In genomic region chr20:58622671-58623578, GRCh38 we compare ENCODE assay signal across 17 cellular contexts. TPM values are rescaled to one million over a fixed set of nuclear protein-coding genes. Genes with fewer than 3 reads are reported as not detected.
DNase-seq lines count a peak whose midpoint lies in the region; ATAC-seq and TF ChIP-seq lines count a peak whose summit lies in the region.
"Had no signal": no experiment of that assay in that cellular context is flagged by ENCODE, and none has a peak within 500 bp of the region (broad histone marks: within the 10 kb centered on the region; RNA-seq: fewer than 3 reads in every experiment).

No MANE protein-coding gene starts in this region.

- DNase-seq in AG09309 (ENCODE audit: low read depth) (peak; percentile 28), NB4 (ENCODE audit: low read depth) (peak; percentile 53), astrocyte of the hippocampus (ENCODE audit: low read depth, low spot score) (peak; percentile 67), myocyte (ENCODE audit: low read depth) (peak; percentile 53), middle frontal gyrus (ENCODE audit: extremely low spot score, low spot score) (no peak), HPDE6-E6E7 (ENCODE audit: extremely low spot score) (no peak), NCI-H510A treated with DMSO at 0.1 percent for 48 hours (lab: John Stamatoyannopoulos, UW) (no peak)
- DNase-seq: activated CD4-positive, alpha-beta T cell treated with anti-CD3 and anti-CD28 coated beads for 1 hour; CD4-positive, alpha-beta T cell; DMS153; endodermal cell; NCI-H1694; NK-92 treated with Interleukin-12 subunit alpha and Interleukin-12 subunit beta, amount 100 ng/mL, for 24 hours; SHP77 treated with DMSO at 0.1 percent for 48 hours; stimulated activated naive CD8-positive, alpha-beta T cell treated with anti-CD3 and anti-CD28 coated beads, Interleukin-15, amount 100 ng/mL, for 72 hours had no signal

- H3K4me3 ChIP-seq in AG09309 (ENCODE audit: control insufficient read depth, low read depth, low read length), result peak overlapping the region; percentile 21
- H3K4me3 ChIP-seq in NB4 (ENCODE audit: low read depth, low read length), result no peak overlapping the region
- H3K4me3 ChIP-seq: neural progenitor cell had no signal

- TF ChIP-seq CTCF in AG09309 (IDR thresholded peaks at IDR 0.05; ENCODE audit: control insufficient read depth, insufficient read depth, low read depth, low read length, missing control alignments), result no peak
- TF ChIP-seq CTCF in NB4 (IDR thresholded peaks at IDR 0.05; ENCODE audit: low read depth, low read length), result no peak

- TF ChIP-seq POLR2A in NB4 (IDR thresholded peaks at IDR 0.05; ENCODE audit: extremely low read depth, insufficient read length), result no peak

- ATAC-seq in HG03342 (IDR thresholded peaks at IDR 0.05; ENCODE audit: unreplicated experiment), result no peak
- ATAC-seq: stimulated activated naive CD8-positive, alpha-beta T cell treated with anti-CD3 and anti-CD28 coated beads, Interleukin-15, amount 100 ng/mL, for 72 hours had no signal

RNA-seq across cellular contexts. Expression of gene STX16, which starts 28.2 kb away (rescaled TPM):
- 18.5 and 25.0 TPM in 2 replicates for total RNA-seq in myocyte
- 57.8 TPM for polyA plus RNA-seq in myocyte (2012)

Comparison
In these comparisons a context has a peak if more than half of its experiments do, and no peak if none do; other contexts are left out.
1. DNase-seq: peak in AG09309 (single experiment), NB4 (single experiment), astrocyte of the hippocampus (single experiment) and myocyte (single experiment); none in middle frontal gyrus (single experiment), HPDE6-E6E7 (single experiment) and NCI-H510A treated with DMSO at 0.1 percent for 48 hours (single experiment).